ENCODE assay signal across 8 cellular contexts in genomic region chr2:136117391-136117841, GRCh38. TPM values are rescaled to one million over a fixed set of nuclear protein-coding genes. Genes with fewer than 3 reads are reported as not detected.
DNase-seq lines count a peak whose midpoint lies in the region; ATAC-seq and TF ChIP-seq lines count a peak whose summit lies in the region.

No MANE protein-coding gene starts in this region.

- H3K4me3 Mint-ChIP-seq in mesothelial cell of epicardium = peak overlapping the region; percentile 79

- H3K9me3 ChIP-seq in Loucy (ENCODE audit: insufficient read depth, low read depth, low read length) (no peaks in the 10 kb centered on the region), stomach (no peaks in the 10 kb centered on the region)

- H3K36me3 ChIP-seq in Loucy (ENCODE audit: insufficient read depth, low read length) = peaks cover 37% of the 10 kb centered on the region
- peaks cover 6 to 15% (median 12%) of the 10 kb centered on the region in 4 donors for H3K36me3 ChIP-seq in stomach

- H3K4me2 ChIP-seq in Loucy (ENCODE audit: low read depth, low read length, poor library complexity, severe bottlenecking) = peak overlapping the region; percentile 93

- TF ChIP-seq POLR2A in stomach (IDR thresholded peaks at IDR 0.05) = no peak

- H3K4me1 ChIP-seq in Loucy (ENCODE audit: insufficient read depth, low read length, poor library complexity, severe bottlenecking) (peaks cover 67% of the 10 kb centered on the region), stomach (peaks cover 18 to 56% (median 45%) of the 10 kb centered on the region in 4 donors)

- TF ChIP-seq CTCF in Loucy (conservative IDR thresholded peaks at IDR 0.05; ENCODE audit: low read length) (no peak), mesothelial cell of epicardium (IDR thresholded peaks at IDR 0.05; ENCODE audit: unreplicated experiment) (no peak), stomach (IDR thresholded peaks at IDR 0.05) (no peak)

- no peak for TF ChIP-seq EP300 in stomach (IDR thresholded peaks at IDR 0.05)

- H3K9me3 Mint-ChIP-seq in mesothelial cell of epicardium = no peaks in the 10 kb centered on the region

- DNase-seq in ELR (ENCODE audit: low read depth) (peak; percentile 27), mesothelial cell of epicardium (ENCODE audit: low spot score in 2 of 2, unreplicated experiment in 2 of 2) (peak; percentile 34 to 49), stomach (peak; percentile 48), GM19238 (ENCODE audit: insufficient read length, low spot score) (no peak)
- peak; percentile 73 for DNase-seq in activated CD4-positive, alpha-beta T cell treated with anti-CD3 and anti-CD28 coated beads for 48 hours
- peak; percentile 45 for DNase-seq in effector CD4-positive, alpha-beta T cell

- no peak overlapping the region for H3K27ac Mint-ChIP-seq in mesothelial cell of epicardium

- peaks cover 52% of the 10 kb centered on the region for H4K20me1 ChIP-seq in Loucy (ENCODE audit: insufficient read depth, low read length, poor library complexity, severe bottlenecking)

- H3K4me1 Mint-ChIP-seq in mesothelial cell of epicardium = peaks cover 25% of the 10 kb centered on the region

- ATAC-seq in GM21737 (IDR thresholded peaks at IDR 0.05; ENCODE audit: unreplicated experiment) = peak; percentile 9

- H3K9me2 ChIP-seq in Loucy (replicated peaks; ENCODE audit: low read depth, low read length) = no peaks in the 10 kb centered on the region

- peaks cover 99% of the 10 kb centered on the region for H3K27me3 Mint-ChIP-seq in mesothelial cell of epicardium (ENCODE audit: low read depth)

- intact Hi-C loops in stomach (cut with DNase I; ENCODE audit: low total_unique reads) = no loop called here

- peaks cover 12% of the 10 kb centered on the region for H3K27me3 ChIP-seq in Loucy (ENCODE audit: insufficient read depth, low read length, poor library complexity, severe bottlenecking)
- H3K27me3 ChIP-seq in stomach = peaks cover 0 to 75% (median 12%) of the 10 kb centered on the region in 3 donors

- no peak overlapping the region for H2AFZ ChIP-seq in Loucy (ENCODE audit: low read length)

- peak overlapping the region; percentile 69 to 85 (median 83) for H3K27ac ChIP-seq in stomach

- peaks cover 72% of the 10 kb centered on the region for H3K79me2 ChIP-seq in Loucy (ENCODE audit: insufficient read depth, low read length)

- peak overlapping the region; percentile 94 for H3K4me3 ChIP-seq in Loucy (ENCODE audit: low read length, poor library complexity, severe bottlenecking)
- H3K4me3 ChIP-seq in stomach = peak overlapping the region; percentile 58 to 85 (median 69)

- H3K36me3 Mint-ChIP-seq in mesothelial cell of epicardium = no peaks in the 10 kb centered on the region

- H3K9ac ChIP-seq in Loucy (ENCODE audit: low read depth, low read length, poor library complexity, severe bottlenecking) = peak overlapping the region; percentile 97

- 0 to 1% (median 0%) methylated on average over 18 to 35 of the region's 35 CpGs for WGBS in stomach, 5 donors

- peaks cover 11% of the 10 kb centered on the region for H3F3A ChIP-seq in Loucy (ENCODE audit: low read depth)

RNA-seq across cellular contexts. Expression of gene CXCR4, which starts 0.5 kb away (rescaled TPM):
- total RNA-seq in mesothelial cell of epicardium (1.5 to 2.1 TPM (median 1.8 TPM) in 3 replicates), stomach (10 to 100 TPM in 2 of 5 donors, 1 to 10 TPM in 2, not detected in 1; 1.2 to 42.6 (median 12.5) TPM)
- polyA plus RNA-seq in stomach = 10 to 100 TPM in 2 of 3 donors, 1 to 10 TPM in 1; 9.3 to 20.6 (median 15.9) TPM
